ENCODE assay signal across 9 cellular contexts in the genomic region with DNA sequence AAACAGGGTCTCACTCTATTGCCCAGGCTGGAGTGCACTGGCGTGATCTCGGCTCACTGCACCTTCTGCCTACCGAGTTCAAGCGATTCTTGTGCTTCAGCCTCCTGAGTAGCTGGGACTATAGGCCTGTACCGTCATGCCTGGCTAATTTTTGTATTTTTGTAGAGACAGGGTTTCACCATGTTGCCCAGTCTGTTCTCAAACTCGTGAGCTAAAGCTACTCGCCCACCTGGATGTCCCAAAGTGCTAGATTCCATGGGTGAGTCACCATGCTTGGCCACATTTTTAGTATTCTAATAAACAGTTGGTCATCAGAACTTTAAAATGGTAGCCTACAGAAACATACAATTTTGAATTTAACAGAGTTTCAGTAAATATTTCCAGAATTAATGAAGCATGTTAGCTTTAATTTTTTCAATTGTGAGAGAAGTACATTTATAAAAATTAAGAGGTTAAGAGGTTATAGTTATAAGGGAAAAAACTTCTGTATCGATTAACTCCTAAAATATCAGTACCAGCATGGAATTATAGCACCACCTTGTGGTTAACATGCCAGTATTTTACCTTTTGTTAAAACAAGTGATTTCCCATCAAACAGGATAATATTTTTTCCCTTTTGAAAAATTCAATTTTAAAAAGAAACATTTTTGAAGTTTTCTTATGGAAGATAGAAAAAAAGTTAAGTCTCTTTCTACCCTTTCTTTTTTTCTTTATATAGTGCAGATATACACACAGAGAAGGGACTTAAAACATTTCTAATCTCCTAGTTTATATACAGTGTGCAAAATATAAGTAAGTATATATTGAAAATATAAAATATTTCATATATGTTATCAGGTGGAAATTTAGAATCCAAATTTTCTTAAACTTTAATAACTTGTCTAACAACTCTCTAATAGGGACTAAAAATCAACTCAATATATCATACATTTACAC. TPM values are rescaled to one million over a fixed set of nuclear protein-coding genes. Genes with fewer than 3 reads are reported as not detected.
DNase-seq lines count a peak whose midpoint lies in the region; ATAC-seq and TF ChIP-seq lines count a peak whose summit lies in the region.
"Had no signal": no experiment of that assay in that cellular context is flagged by ENCODE, and none has a peak within 500 bp of the region (broad histone marks: within the 10 kb centered on the region; RNA-seq: fewer than 3 reads in every experiment).

No MANE protein-coding gene starts in this region.

- in situ Hi-C loops in SK-MEL-5 (cut with HindIII; ENCODE audit: low pct_unique_long_range_greater_than_20kb, low sequenced_read_pairs): no loop called here

- no peak overlapping the region for H3K27ac ChIP-seq in suprapubic skin
- H3K27ac ChIP-seq: BLaER1 had no signal

- POLR2A ChIA-PET in HEK293T (lab: Yijun Ruan, JAX): no interaction called here

- CTCF ChIA-PET in HEK293T (lab: Yijun Ruan, JAX): interaction anchor here (0.5 to 1.2 kb wide), 7 partner anchors 9 to 816 kb away, joined by 3 to 4 read pairs (median 3); no protein-coding TSS in a partner anchor

- no peaks in the 10 kb centered on the region for H3K27me3 ChIP-seq in suprapubic skin
- H3K27me3 ChIP-seq: BLaER1 had no signal

- WGBS in suprapubic skin: 67% methylated on average over 8 of the region's 8 CpGs

- peak; percentile 12 to 46 for TF ChIP-seq CTCF in suprapubic skin (IDR thresholded peaks at IDR 0.05)

- no peak overlapping the region for H3K4me3 ChIP-seq in suprapubic skin
- H3K4me3 ChIP-seq: BLaER1 had no signal

- peak; percentile 47 for DNase-seq in DMS 273 (lab: John Stamatoyannopoulos, UW; ENCODE audit: unreplicated experiment)
- DNase-seq in DMS 273 treated with DMSO at 0.1 percent for 48 hours (lab: John Stamatoyannopoulos, UW): no peak
- no peak for DNase-seq in HEK293T (ENCODE audit: extremely low spot score)
- peak; percentile 58 for DNase-seq in SK-MEL-5 (ENCODE audit: low read depth, low spot score)
- DNase-seq in globus pallidus (ENCODE audit: low spot score): peak; percentile 13
- no peak for DNase-seq in suprapubic skin (ENCODE audit: low spot score in 2 of 2)

- H3K9me3 ChIP-seq in suprapubic skin: no peaks in the 10 kb centered on the region
- H3K9me3 ChIP-seq: BLaER1 had no signal

- TF ChIP-seq POLR2A in suprapubic skin (IDR thresholded peaks at IDR 0.05): no peak

- ATAC-seq in GM21515 (IDR thresholded peaks at IDR 0.05; ENCODE audit: unreplicated experiment) (no peak), HG03342 (IDR thresholded peaks at IDR 0.05; ENCODE audit: unreplicated experiment) (no peak)

- peaks cover 28% of the 10 kb centered on the region for H3K36me3 ChIP-seq in suprapubic skin

- H3K4me1 ChIP-seq in suprapubic skin: no peaks in the 10 kb centered on the region
- H3K4me1 ChIP-seq: BLaER1 had no signal

- TF ChIP-seq EP300 in suprapubic skin (IDR thresholded peaks at IDR 0.05): no peak

TF ChIP-seq in HEK293T, 16 proteins besides CTCF, POLR2A, EP300 and RAD21:
- TF ChIP-seq ARNT (IDR thresholded peaks at IDR 0.05): no peak
- TF ChIP-seq FOXM1 (IDR thresholded peaks at IDR 0.05; ENCODE audit: borderline replicate concordance): no peak
- TF ChIP-seq ZNF384 (IDR thresholded peaks at IDR 0.05): 0 out of 2 replicates have a peak, but pooled peaks have one; percentile 11

RNA-seq across cellular contexts. Expression of gene CEP44, which starts 35.4 kb away (rescaled TPM):
- 13.5 and 14.0 TPM in 2 replicates for total RNA-seq in SK-MEL-5 (2014; rRNA removed; shearing (Covaris generic))
- polyA plus RNA-seq in SK-MEL-5 (2015; cell fraction: cytosol; rRNA removed): 8.2 and 10.4 TPM in 2 replicates
- 44.5 and 48.2 TPM in 2 replicates for polyA plus RNA-seq in SK-MEL-5 (2015; cell fraction: nucleus; rRNA removed)
- total RNA-seq in suprapubic skin: 10 to 100 TPM in 3 of 4 donors, 1 to 10 TPM in 1; 9.5 to 23.0 (median 11.3) TPM

RNA-seq across cellular contexts. Expression of gene FBXO8, which starts 35.6 kb away (rescaled TPM):
- 35.2 and 37.2 TPM in 2 replicates for total RNA-seq in SK-MEL-5 (2014; rRNA removed; shearing (Covaris generic))
- polyA plus RNA-seq in SK-MEL-5 (2015; cell fraction: cytosol; rRNA removed): 21.0 and 23.0 TPM in 2 replicates
- polyA plus RNA-seq in SK-MEL-5 (2015; cell fraction: nucleus; rRNA removed): 8.7 and 14.7 TPM in 2 replicates
- total RNA-seq in suprapubic skin: 10 to 100 TPM; 28.6 to 40.8 (median 38.6) TPM

Comparison
In these comparisons a context has a peak if more than half of its experiments do, and no peak if none do; other contexts are left out.
1. DNase-seq: peak in DMS 273 (single experiment), SK-MEL-5 (single experiment) and globus pallidus (single experiment); none in DMS 273 treated with DMSO at 0.1 percent for 48 hours (single experiment), HEK293T (single experiment) and suprapubic skin (0 of 2).